ENCODE assay signal across 9 cellular contexts in genomic region chr6:31776563-31776960, GRCh38. TPM values are rescaled to one million over a fixed set of nuclear protein-coding genes. Genes with fewer than 3 reads are reported as not detected.
DNase-seq lines count a peak whose midpoint lies in the region; ATAC-seq and TF ChIP-seq lines count a peak whose summit lies in the region.
"Had no signal": no experiment of that assay in that cellular context is flagged by ENCODE, and none has a peak within 500 bp of the region (broad histone marks: within the 10 kb centered on the region; RNA-seq: fewer than 3 reads in every experiment).

No MANE protein-coding gene starts in this region.

- H3K9me3 Mint-ChIP-seq in natural killer cell treated with Interleukin-12 subunit alpha and Interleukin-12 subunit beta and Interleukin-15 and Interleukin-18, amount 100 ng/mL, for 72 hours: no peaks in the 10 kb centered on the region

- no peaks in the 10 kb centered on the region for H3K9me2 ChIP-seq in OCI-LY7 (ENCODE audit: insufficient read depth, low read length)

- in situ Hi-C loops in mammary epithelial cell (cut with MboI; ENCODE audit: low sequenced_read_pairs in 2 of 2): no loop called here

- no peak for ATAC-seq in natural killer cell treated with Interleukin-12 subunit alpha and Interleukin-12 subunit beta and Interleukin-15 and Interleukin-18, amount 100 ng/mL, for 72 hours

- H3K27me3 ChIP-seq in KMS-11 (ENCODE audit: insufficient read depth, low read depth): no peaks in the 10 kb centered on the region
- H3K27me3 ChIP-seq in mammary epithelial cell (ENCODE audit: insufficient read depth, low read length): no peaks in the 10 kb centered on the region

- POLR2A ChIA-PET in OCI-LY7 (lab: Charles Lee): no interaction called here

- H3K27ac Mint-ChIP-seq in natural killer cell treated with Interleukin-12 subunit alpha and Interleukin-12 subunit beta and Interleukin-15 and Interleukin-18, amount 100 ng/mL, for 72 hours: peak overlapping the region in 1 of 2 donors; percentile 79

- CTCF ChIA-PET in mammary epithelial cell (lab: Charles Lee; ENCODE audit: low non-redundant PET) (interaction anchor here (1.1 kb wide), 1 partner anchor 38 kb away, joined by 4 read pairs; no protein-coding TSS in a partner anchor), OCI-LY7 (lab: Charles Lee; ENCODE audit: unreplicated experiment) (no interaction called here)

- H3K36me3 ChIP-seq in KMS-11 (ENCODE audit: insufficient read depth): peaks cover 2% of the 10 kb centered on the region; the same call in 1 of the 2 replicates
- H3K36me3 ChIP-seq in mammary epithelial cell (ENCODE audit: insufficient read depth, low read length): no peaks in the 10 kb centered on the region
- H3K36me3 ChIP-seq in OCI-LY7 (ENCODE audit: insufficient read depth, low read length): peaks cover 40% of the 10 kb centered on the region

- H3K4me3 Mint-ChIP-seq in natural killer cell treated with Interleukin-12 subunit alpha and Interleukin-12 subunit beta and Interleukin-15 and Interleukin-18, amount 100 ng/mL, for 72 hours: peak overlapping the region; percentile 16

- dilution Hi-C loops in mammary epithelial cell (cut with HindIII; ENCODE audit: low sequenced_read_pairs): no loop called here

- H3K4me2 ChIP-seq in KMS-11 (peak overlapping the region; percentile 89), mammary epithelial cell (ENCODE audit: insufficient read depth, low read depth, low read length) (peak overlapping the region; percentile 63), OCI-LY7 (ENCODE audit: low read length) (no peak overlapping the region)

- no peak overlapping the region for H3K4me3 ChIP-seq in KMS-11 (IDR thresholded peaks at IDR 0.05; ENCODE audit: insufficient read depth, low read depth, low read length)
- H3K4me3 ChIP-seq in mammary epithelial cell (replicated peaks in 1 of 3; ENCODE audit: insufficient read depth in 1 of 3, low read depth in 2 of 3, low read length in 3 of 3): peak overlapping the region in 1 of 3 experiments; percentile 26
- H3K4me3 ChIP-seq in OCI-LY7 (ENCODE audit: low read depth, low read length, poor library complexity, severe bottlenecking): no peak overlapping the region

- H3K9ac ChIP-seq in KMS-11: peak overlapping the region; percentile 58
- no peak overlapping the region for H3K9ac ChIP-seq in mammary epithelial cell (ENCODE audit: insufficient read depth, low read length)

- H4K20me1 ChIP-seq in KMS-11 (ENCODE audit: insufficient read depth) (no peaks in the 10 kb centered on the region), mammary epithelial cell (ENCODE audit: insufficient read depth, low read length) (no peaks in the 10 kb centered on the region), OCI-LY7 (ENCODE audit: insufficient read depth, low read length) (no peaks in the 10 kb centered on the region; the same call in 1 of the 2 replicates)

- no peaks in the 10 kb centered on the region for H3K36me3 Mint-ChIP-seq in natural killer cell treated with Interleukin-12 subunit alpha and Interleukin-12 subunit beta and Interleukin-15 and Interleukin-18, amount 100 ng/mL, for 72 hours

- no peaks in the 10 kb centered on the region for H3K79me2 ChIP-seq in KMS-11 (ENCODE audit: insufficient read depth, low read depth)
- no peaks in the 10 kb centered on the region for H3K79me2 ChIP-seq in mammary epithelial cell (ENCODE audit: insufficient read depth, low read length)
- no peaks in the 10 kb centered on the region for H3K79me2 ChIP-seq in OCI-LY7 (ENCODE audit: insufficient read depth, low read depth, low read length)

- H3K9me3 ChIP-seq in mammary epithelial cell (replicated peaks; ENCODE audit: insufficient read depth, low read length) (no peaks in the 10 kb centered on the region), OCI-LY7 (ENCODE audit: low read length) (no peaks in the 10 kb centered on the region)

- BruUV-seq in mammary epithelial cell (replicated peaks; lab: Mats Ljungman, UMichigan) (no TSS peak), OCI-LY7 (replicated peaks; lab: Mats Ljungman, UMichigan) (no TSS peak)

- DNase-seq in COR-L47 (lab: John Stamatoyannopoulos, UW) (peak; percentile 55), mammary epithelial cell (no peak), NCI-H1105 (lab: John Stamatoyannopoulos, UW) (no peak), OCI-LY7 (ENCODE audit: low spot score) (no peak), posterior vena cava (ENCODE audit: low spot score) (no peak)
- no peak for DNase-seq in natural killer cell treated with Interleukin-12 subunit alpha and Interleukin-12 subunit beta and Interleukin-15 and Interleukin-18, amount 100 ng/mL, for 72 hours (ENCODE audit: low spot score)
- no peak for DNase-seq in activated naive CD4-positive, alpha-beta T cell (lab: John Stamatoyannopoulos, UW)
- DNase-seq: NCI-H1694 had no signal

- H3K4me1 Mint-ChIP-seq in natural killer cell treated with Interleukin-12 subunit alpha and Interleukin-12 subunit beta and Interleukin-15 and Interleukin-18, amount 100 ng/mL, for 72 hours (ENCODE audit: low read depth in 2 of 2): peaks cover 18 to 19% of the 10 kb centered on the region in 2 donors

- intact Hi-C loops in mammary epithelial cell (cut with micrococcal nuclease) (loop anchor here (10.0 kb wide), 1 partner anchor 198 kb away; the partner anchor contains the start of gene DXO), OCI-LY7 (cut with micrococcal nuclease; ENCODE audit: unreplicated experiment) (no loop called here), posterior vena cava (cut with DNase I) (loop anchor here in 1 of 2 donors (10.0 kb wide), 1 partner anchor 1008 kb away; no protein-coding TSS in a partner anchor)

- TF ChIP-seq CTCF in KMS-11 (conservative IDR thresholded peaks at IDR 0.05; ENCODE audit: low read depth, low read length) (no peak), mammary epithelial cell (conservative IDR thresholded peaks at IDR 0.05 in 1 of 2, IDR thresholded peaks at IDR 0.05 in 1 of 2; ENCODE audit: extremely low read depth in 1 of 2, insufficient read depth in 1 of 2, low read depth in 1 of 2, low read length in 2 of 2) (no peak), OCI-LY7 (conservative IDR thresholded peaks at IDR 0.05; ENCODE audit: low read length) (no peak)

- H3K27ac ChIP-seq in KMS-11 (peak overlapping the region; percentile 79), mammary epithelial cell (ENCODE audit: insufficient read depth, low read depth, low read length) (peak overlapping the region; percentile 44), OCI-LY7 (ENCODE audit: low read depth, low read length, poor library complexity, severe bottlenecking) (no peak overlapping the region)

- H2AFZ ChIP-seq in KMS-11 (ENCODE audit: low read depth) (peak overlapping the region; percentile 47; the same call in 1 of the 2 replicates), mammary epithelial cell (ENCODE audit: low read depth, low read length) (peak overlapping the region; percentile 49), OCI-LY7 (ENCODE audit: low read length) (no peak overlapping the region)

- H3K4me1 ChIP-seq in KMS-11 (ENCODE audit: low read depth, poor library complexity, severe bottlenecking) (peaks cover 40% of the 10 kb centered on the region), mammary epithelial cell (ENCODE audit: insufficient read depth, low read length) (peaks cover 26% of the 10 kb centered on the region), OCI-LY7 (ENCODE audit: insufficient read depth, low read length, poor library complexity, severe bottlenecking) (no peaks in the 10 kb centered on the region)

- WGBS in mammary epithelial cell (ENCODE audit: low coverage, missing lambda C conversion rate): 88% methylated on average over 1 of the region's 13 CpGs

- H3K27me3 Mint-ChIP-seq in natural killer cell treated with Interleukin-12 subunit alpha and Interleukin-12 subunit beta and Interleukin-15 and Interleukin-18, amount 100 ng/mL, for 72 hours: no peaks in the 10 kb centered on the region

RNA-seq across cellular contexts. Expression of gene VWA7, which starts 0.6 kb away (rescaled TPM):
- 1 to 10 TPM; 1.2 to 1.5 TPM for total RNA-seq in mammary epithelial cell
- 0.80 TPM for polyA plus RNA-seq in mammary epithelial cell
- polyA minus RNA-seq in mammary epithelial cell: not detected
- 1 to 10 TPM; 1.4 to 2.1 TPM for total RNA-seq in natural killer cell treated with Interleukin-12 subunit alpha and Interleukin-12 subunit beta and Interleukin-15 and Interleukin-18, amount 100 ng/mL, for 72 hours
- 2.1 and 2.2 TPM in 2 replicates for total RNA-seq in OCI-LY7 (2014; rRNA removed; shearing (Covaris generic))
- total RNA-seq in OCI-LY7 (2022): 3.7 and 6.5 TPM in 2 replicates
- total RNA-seq in posterior vena cava: under 1 TPM; 0.37 to 0.48 TPM

RNA-seq across cellular contexts. Expression of gene SAPCD1, which starts 14.1 kb away (rescaled TPM):
- total RNA-seq in mammary epithelial cell (1 to 10 TPM in 1 of 2 donors, under 1 TPM in 1; 0.33 to 3.2 TPM), OCI-LY7 (2022) (53.5 and 66.8 TPM in 2 replicates), posterior vena cava (not detected)
- 1.8 TPM for polyA plus RNA-seq in mammary epithelial cell
- not detected for polyA minus RNA-seq in mammary epithelial cell
- 10 to 100 TPM in 1 of 2 donors, 1 to 10 TPM in 1; 9.2 to 25.2 TPM for total RNA-seq in natural killer cell treated with Interleukin-12 subunit alpha and Interleukin-12 subunit beta and Interleukin-15 and Interleukin-18, amount 100 ng/mL, for 72 hours
- 31.3 and 47.1 TPM in 2 replicates for total RNA-seq in OCI-LY7 (2014; rRNA removed; shearing (Covaris generic))

RNA-seq across cellular contexts. Expression of gene VARS1, which starts 19.0 kb away (rescaled TPM):
- total RNA-seq in mammary epithelial cell (100 to 1,000 TPM in 1 of 2 donors, 10 to 100 TPM in 1; 71.8 to 131 TPM), OCI-LY7 (2022) (118 and 137 TPM in 2 replicates), posterior vena cava (10 to 100 TPM; 49.0 to 60.8 TPM)
- 51.9 TPM for polyA plus RNA-seq in mammary epithelial cell
- 243 TPM for polyA minus RNA-seq in mammary epithelial cell
- 100 to 1,000 TPM in 1 of 2 donors, 10 to 100 TPM in 1; 90.7 to 226 TPM for total RNA-seq in natural killer cell treated with Interleukin-12 subunit alpha and Interleukin-12 subunit beta and Interleukin-15 and Interleukin-18, amount 100 ng/mL, for 72 hours
- total RNA-seq in OCI-LY7 (2014; rRNA removed; shearing (Covaris generic)): 47.0 and 51.2 TPM in 2 replicates

RNA-seq across cellular contexts. Expression of gene LSM2, which starts 30.2 kb away (rescaled TPM):
- total RNA-seq in mammary epithelial cell (10 to 100 TPM; 23.8 to 55.0 TPM), OCI-LY7 (2022) (78.0 and 82.6 TPM in 2 replicates), posterior vena cava (10 to 100 TPM; 38.7 to 39.7 TPM)
- polyA plus RNA-seq in mammary epithelial cell: 109 TPM
- polyA minus RNA-seq in mammary epithelial cell: 105 TPM
- total RNA-seq in natural killer cell treated with Interleukin-12 subunit alpha and Interleukin-12 subunit beta and Interleukin-15 and Interleukin-18, amount 100 ng/mL, for 72 hours: 100 to 1,000 TPM in 1 of 2 donors, 10 to 100 TPM in 1; 94.6 to 113 TPM
- 65.2 and 78.4 TPM in 2 replicates for total RNA-seq in OCI-LY7 (2014; rRNA removed; shearing (Covaris generic))

RNA-seq across cellular contexts. Expression of gene MSH5, which starts 36.8 kb away (rescaled TPM):
- 10 to 100 TPM in 1 of 2 donors, 1 to 10 TPM in 1; 9.3 to 28.3 TPM for total RNA-seq in mammary epithelial cell
- polyA plus RNA-seq in mammary epithelial cell: 12.3 TPM
- polyA minus RNA-seq in mammary epithelial cell: 57.7 TPM
- total RNA-seq in natural killer cell treated with Interleukin-12 subunit alpha and Interleukin-12 subunit beta and Interleukin-15 and Interleukin-18, amount 100 ng/mL, for 72 hours: 100 to 1,000 TPM in 1 of 2 donors, 10 to 100 TPM in 1; 36.2 to 154 TPM
- 104 and 108 TPM in 2 replicates for total RNA-seq in OCI-LY7 (2014; rRNA removed; shearing (Covaris generic))
- 218 and 258 TPM in 2 replicates for total RNA-seq in OCI-LY7 (2022)
- 1 to 10 TPM; 7.7 to 9.8 TPM for total RNA-seq in posterior vena cava
